In genomic region chr17:69415431-69415830, GRCh38 we compare ENCODE assay signal across 11 cellular contexts. TPM values are rescaled to one million over a fixed set of nuclear protein-coding genes. Genes with fewer than 3 reads are reported as not detected.
A peak's percentile ranks its signal among the peaks of the same experiment; 100 is the strongest.
DNase-seq lines count a peak whose midpoint lies in the region; ATAC-seq and TF ChIP-seq lines count a peak whose summit lies in the region.
"Had no signal": no experiment of that assay in that cellular context is flagged by ENCODE, and none has a peak within 500 bp of the region (broad histone marks: within the 10 kb centered on the region; RNA-seq: fewer than 3 reads in every experiment).

No MANE protein-coding gene starts in this region.

- peak overlapping the region; percentile 88 for H2AFZ ChIP-seq in PC-3 (ENCODE audit: low read length)

- peaks cover 23% of the 10 kb centered on the region for H3K79me2 ChIP-seq in PC-3 (ENCODE audit: low read length)

- BruUV-seq in PC-3 (replicated peaks; lab: Mats Ljungman, UMichigan): TSS peak; percentile 24

- in situ Hi-C loops in G401 (cut with HindIII; ENCODE audit: low sequenced_read_pairs): no loop called here
- in situ Hi-C loops in GM13977 (cut with MboI; ENCODE audit: low pct_unique_long_range_greater_than_20kb, low sequenced_read_pairs, unreplicated experiment): no loop called here

- H3K4me3 ChIP-seq in PC-3 (ENCODE audit: low read length) (peak overlapping the region; percentile 72), iPS-11a (ENCODE audit: low read depth, low read length) (peak overlapping the region; percentile 76), skeletal muscle tissue (ENCODE audit: low read length in 3 of 3) (peak overlapping the region; percentile 90 to 98 (median 91))

- H3K36me3 ChIP-seq in PC-3 (ENCODE audit: low read depth, low read length) (no peaks in the 10 kb centered on the region), skeletal muscle tissue (ENCODE audit: control insufficient read depth in 3 of 3, insufficient read depth in 3 of 3, low read length in 3 of 3) (no peaks in the 10 kb centered on the region)

- no peak for ATAC-seq in PC-3
- no peak for ATAC-seq in stimulated activated naive CD8-positive, alpha-beta T cell treated with anti-CD3 and anti-CD28 coated beads, Interleukin-15, Interleukin-2, amounts not matched to agents 100 U/mL and 50 U/mL, for 24 hours

- no peaks in the 10 kb centered on the region for H3K9me2 ChIP-seq in PC-3 (replicated peaks; ENCODE audit: low read length)

- H3K4me2 ChIP-seq in PC-3 (ENCODE audit: low read length): peak overlapping the region; percentile 90

- H3K9me3 ChIP-seq in PC-3 (ENCODE audit: low read length) (no peaks in the 10 kb centered on the region), skeletal muscle tissue (ENCODE audit: control insufficient read depth in 3 of 3, low read length in 3 of 3) (no peaks in the 10 kb centered on the region)

- H3F3A ChIP-seq in PC-3 (ENCODE audit: low read length, unreplicated experiment): no peaks in the 10 kb centered on the region

- TF ChIP-seq CTCF in PC-3 (conservative IDR thresholded peaks at IDR 0.05; ENCODE audit: low read depth, low read length) (no peak), GM13977 (IDR thresholded peaks at IDR 0.05; ENCODE audit: extremely low read depth, insufficient read depth, missing control alignments) (no peak)

- CTCF ChIA-PET in PC-3 (lab: Charles Lee): interaction anchor here (0.7 to 1.0 kb wide), 2 partner anchors 108 kb away, joined by 3 to 8 read pairs; no protein-coding TSS in a partner anchor

- H3K27me3 ChIP-seq in PC-3 (ENCODE audit: low read length): no peaks in the 10 kb centered on the region
- H3K27me3 ChIP-seq in skeletal muscle tissue (ENCODE audit: control insufficient read depth in 3 of 3, insufficient read depth in 3 of 3, low read length in 3 of 3): no peaks in the 10 kb centered on the region

- POLR2A ChIA-PET in PC-3 (lab: Charles Lee; ENCODE audit: unreplicated experiment): no interaction called here

- H4K20me1 ChIP-seq in PC-3 (ENCODE audit: low read length): no peaks in the 10 kb centered on the region

- intact Hi-C loops in PC-3 (cut with micrococcal nuclease): loop anchor here (2.0 to 5.0 kb wide), 3 partner anchors 51 to 107 kb away; no protein-coding TSS in a partner anchor

- H3K9ac ChIP-seq in PC-3 (ENCODE audit: low read length) (peak overlapping the region; percentile 11), skeletal muscle tissue (ENCODE audit: low read depth in 1 of 3, low read length in 3 of 3) (peak overlapping the region; percentile 66 to 87 (median 69))

- H3K4me1 ChIP-seq in PC-3 (ENCODE audit: insufficient read depth, low read length): peaks cover 36% of the 10 kb centered on the region
- H3K4me1 ChIP-seq in skeletal muscle tissue (ENCODE audit: control insufficient read depth in 3 of 3, insufficient read depth in 3 of 3, low read length in 3 of 3): peaks cover 0 to 15% (median 3%) of the 10 kb centered on the region in 3 donors

- H3K27ac ChIP-seq in PC-3 (ENCODE audit: low read length) (peak overlapping the region; percentile 29), skeletal muscle tissue (ENCODE audit: low read depth, low read length) (no peak overlapping the region)

- DNase-seq in G401 (ENCODE audit: low spot score) (peak; percentile 22), PC-3 (no peak), NCI-H1105 treated with DMSO at 0.1 percent for 48 hours (lab: John Stamatoyannopoulos, UW) (no peak), GM13977 (ENCODE audit: low spot score) (no peak), AG20443 (ENCODE audit: low spot score) (no peak)
- DNase-seq in stimulated activated naive CD8-positive, alpha-beta T cell treated with anti-CD3 and anti-CD28 coated beads, Interleukin-15, Interleukin-2, amounts not matched to agents 100 U/mL and 50 U/mL, for 24 hours: no peak
- DNase-seq: DMS79; NCI-H1105; stimulated activated CD4-positive, alpha-beta T cell treated with anti-CD3 and anti-CD28 coated beads, Interleukin-12 subunit alpha, Interleukin-12 subunit beta, amount 100 ng/mL, for 4 hours had no signal

RNA-seq across cellular contexts. Expression of gene MAP2K6, which starts 0.9 kb away (rescaled TPM):
- total RNA-seq in G401 (2014; rRNA removed; shearing (Covaris generic)): 12.3 and 12.4 TPM in 2 replicates
- total RNA-seq in PC-3 (2014; rRNA removed) (8.4 and 12.2 TPM in 2 replicates), skeletal muscle tissue (13.6 TPM)
